Comparison of ENCODE assay signal across 33 cellular contexts in genomic region chr2:209970271-209970670, GRCh38.
"Had no signal": no experiment of that assay in that cellular context is flagged by ENCODE, and none has a peak within 500 bp of the region (broad histone marks: within the 10 kb centered on the region; RNA-seq: fewer than 3 reads in every experiment).

No MANE protein-coding gene starts in this region.

- H3K4me1 Mint-ChIP-seq: activated B cell treated with CpG ODN at 0.5 μM for 24 hours; activated CD4-positive, alpha-beta T cell treated with anti-CD3 and anti-CD28 coated beads, Interleukin-2, amount 10 ng/mL, durations not matched to agents 24 days and 14 days; activated naive CD8-positive, alpha-beta T cell treated with anti-CD3 and anti-CD28 coated beads for 36 hours; activated T-helper 17 cell treated with anti-CD3 and anti-CD28 coated beads, Interleukin-2, amount 50 U/mL, for 72 hours; T-cell; T-helper 17 cell had no signal

- H3K36me3 ChIP-seq: adrenal gland, brain microvascular endothelial cell, breast epithelium had no signal

- H3K36me3 Mint-ChIP-seq: activated CD4-positive, alpha-beta memory T cell treated with anti-CD3 and anti-CD28 coated beads for 36 hours; activated naive CD4-positive, alpha-beta T cell treated with anti-CD3 and anti-CD28 coated beads, Interleukin-2, amount 50 U/mL, for 72 hours; activated naive CD8-positive, alpha-beta T cell treated with anti-CD3 and anti-CD28 coated beads for 36 hours; T-cell had no signal

- ATAC-seq: activated CD8-positive, alpha-beta T cell treated with anti-CD3 and anti-CD28 coated beads for 36 hours; activated naive CD4-positive, alpha-beta T cell treated with anti-CD3 and anti-CD28 coated beads, Interleukin-2, amount 50 U/mL, for 72 hours; activated T-cell treated with anti-CD3 and anti-CD28 coated beads, Interleukin-2, amount 50 U/mL, for 4 hours; activated T-cell treated with anti-CD3 and anti-CD28 coated beads, Interleukin-2, amount 50 U/mL, for 72 hours; activated T-helper 17 cell treated with anti-CD3 and anti-CD28 coated beads, Interleukin-2, amount 50 U/mL, for 72 hours; body of pancreas; T-cell; T-helper 17 cell had no signal

- H3K9me3 ChIP-seq: adrenal gland, body of pancreas, breast epithelium had no signal

- H3K27ac ChIP-seq: adrenal gland, body of pancreas, brain microvascular endothelial cell, breast epithelium, VCaP had no signal

- H3K4me1 ChIP-seq: adrenal gland, body of pancreas, breast epithelium had no signal

- H3K4me3 ChIP-seq: adrenal gland, body of pancreas, breast epithelium had no signal

- H3K4me3 Mint-ChIP-seq: activated B cell treated with CpG ODN at 0.5 μM for 24 hours; activated CD4-positive, alpha-beta memory T cell treated with anti-CD3 and anti-CD28 coated beads for 36 hours; activated CD4-positive, alpha-beta T cell treated with anti-CD3 and anti-CD28 coated beads, Interleukin-2, amount 10 ng/mL, durations not matched to agents 24 days and 14 days; activated CD8-positive, alpha-beta T cell treated with anti-CD3 and anti-CD28 coated beads for 36 hours; activated naive CD4-positive, alpha-beta T cell treated with anti-CD3 and anti-CD28 coated beads for 36 hours; activated naive CD8-positive, alpha-beta T cell treated with anti-CD3 and anti-CD28 coated beads for 36 hours; activated T-cell treated with anti-CD3 and anti-CD28 coated beads, Interleukin-2, amount 50 U/mL, for 4 hours; activated T-cell treated with anti-CD3 and anti-CD28 coated beads, Interleukin-2, amount 50 U/mL, for 72 hours; activated T-helper 1 cell treated with anti-CD3 and anti-CD28 coated beads, Interleukin-12 subunit alpha, Interleukin-12 subunit beta, Interleukin-2, Interleukin-4 antibody, amounts not matched to agents 30 ng/mL and 10 ng/mL and 1 ng/mL, durations not matched to agents 14 hours and 24 hours and 36 hours; activated T-helper 17 cell treated with anti-CD3 and anti-CD28 coated beads, Interleukin-2, amount 50 U/mL, for 72 hours; T-cell; T-helper 17 cell had no signal

- H3K9me3 Mint-ChIP-seq: activated B cell treated with CpG ODN at 0.5 μM for 24 hours; activated CD4-positive, alpha-beta memory T cell treated with anti-CD3 and anti-CD28 coated beads for 36 hours; activated CD4-positive, alpha-beta T cell treated with anti-CD3 and anti-CD28 coated beads, Interleukin-2, amount 10 ng/mL, durations not matched to agents 24 days and 14 days; activated CD8-positive, alpha-beta T cell treated with anti-CD3 and anti-CD28 coated beads for 36 hours; activated naive CD4-positive, alpha-beta T cell treated with anti-CD3 and anti-CD28 coated beads for 36 hours; activated naive CD4-positive, alpha-beta T cell treated with anti-CD3 and anti-CD28 coated beads, Interleukin-2, amount 50 U/mL, for 72 hours; activated naive CD8-positive, alpha-beta T cell treated with anti-CD3 and anti-CD28 coated beads for 36 hours; activated T-cell treated with anti-CD3 and anti-CD28 coated beads, Interleukin-2, amount 50 U/mL, for 4 hours; activated T-cell treated with anti-CD3 and anti-CD28 coated beads, Interleukin-2, amount 50 U/mL, for 72 hours; activated T-helper 1 cell treated with anti-CD3 and anti-CD28 coated beads, Interleukin-12 subunit alpha, Interleukin-12 subunit beta, Interleukin-2, Interleukin-4 antibody, amounts not matched to agents 30 ng/mL and 10 ng/mL and 1 ng/mL, durations not matched to agents 14 hours and 24 hours and 36 hours; activated T-helper 17 cell treated with anti-CD3 and anti-CD28 coated beads, Interleukin-2, amount 50 U/mL, for 72 hours; T-cell had no signal

- H3K27ac Mint-ChIP-seq: activated B cell treated with CpG ODN at 0.5 μM for 24 hours; activated CD4-positive, alpha-beta memory T cell treated with anti-CD3 and anti-CD28 coated beads for 36 hours; activated CD4-positive, alpha-beta T cell treated with anti-CD3 and anti-CD28 coated beads, Interleukin-2, amount 10 ng/mL, durations not matched to agents 24 days and 14 days; activated CD8-positive, alpha-beta T cell treated with anti-CD3 and anti-CD28 coated beads for 36 hours; activated naive CD4-positive, alpha-beta T cell treated with anti-CD3 and anti-CD28 coated beads for 36 hours; activated naive CD4-positive, alpha-beta T cell treated with anti-CD3 and anti-CD28 coated beads, Interleukin-2, amount 50 U/mL, for 72 hours; activated naive CD8-positive, alpha-beta T cell treated with anti-CD3 and anti-CD28 coated beads for 36 hours; activated T-cell treated with anti-CD3 and anti-CD28 coated beads, Interleukin-2, amount 50 U/mL, for 72 hours; activated T-helper 1 cell treated with anti-CD3 and anti-CD28 coated beads, Interleukin-12 subunit alpha, Interleukin-12 subunit beta, Interleukin-2, Interleukin-4 antibody, amounts not matched to agents 30 ng/mL and 10 ng/mL and 1 ng/mL, durations not matched to agents 14 hours and 24 hours and 36 hours; activated T-helper 17 cell treated with anti-CD3 and anti-CD28 coated beads, Interleukin-2, amount 50 U/mL, for 72 hours; T-cell; T-helper 17 cell had no signal

- H3K27me3 ChIP-seq: adrenal gland, body of pancreas, brain microvascular endothelial cell had no signal

- DNase-seq: activated B cell treated with CpG ODN at 0.5 μM for 24 hours; activated CD4-positive, alpha-beta memory T cell treated with anti-CD3 and anti-CD28 coated beads for 36 hours; activated CD4-positive, alpha-beta T cell treated with anti-CD3 and anti-CD28 coated beads for 4 hours; activated CD4-positive, alpha-beta T cell treated with anti-CD3 and anti-CD28 coated beads, Interleukin-2, amount 10 ng/mL, durations not matched to agents 24 days and 14 days; activated CD4-positive, alpha-beta T cell treated with anti-CD3 and anti-CD28 coated beads, Interleukin-2, amount 50 U/mL, for 1 hour; activated CD4-positive, alpha-beta T cell treated with anti-CD3 and anti-CD28 coated beads, Interleukin-2, amount 50 U/mL, for 4 hours; activated CD4-positive, CD25-positive, alpha-beta regulatory T cell treated with anti-CD3 and anti-CD28 coated beads, Interleukin-2, amount 50 U/mL, for 72 hours; activated CD8-positive, alpha-beta memory T cell treated with anti-CD3 and anti-CD28 coated beads, Interleukin-2, amount 50 U/mL, for 4 hours; activated CD8-positive, alpha-beta T cell treated with anti-CD3 and anti-CD28 coated beads for 36 hours; activated effector memory CD4-positive, alpha-beta T cell treated with anti-CD3 and anti-CD28 coated beads, Interleukin-2, amount 50 U/mL, for 16 hours; activated gamma-delta T cell treated with Interleukin-2 at 50 U/mL for 16 hours; activated naive CD4-positive, alpha-beta T cell; activated naive CD4-positive, alpha-beta T cell treated with anti-CD3 and anti-CD28 coated beads for 36 hours; activated naive CD4-positive, alpha-beta T cell treated with anti-CD3 and anti-CD28 coated beads, Interleukin-2, amount 50 U/mL, for 16 hours; activated naive CD8-positive, alpha-beta T cell treated with anti-CD3 and anti-CD28 coated beads for 36 hours; activated T-cell treated with anti-CD3 and anti-CD28 coated beads for 4 hours; activated T-cell treated with anti-CD3 and anti-CD28 coated beads, Interleukin-2, amount 50 U/mL, for 1 hour; activated T-cell treated with anti-CD3 and anti-CD28 coated beads, Interleukin-2, amount 50 U/mL, for 4 hours; activated T-cell treated with anti-CD3 and anti-CD28 coated beads, Interleukin-2, amount 50 U/mL, for 72 hours; adrenal gland; amniotic stem cell; aorta; body of pancreas; brain microvascular endothelial cell; central memory CD4-positive, alpha-beta T cell; T-cell; T-helper 17 cell; T-helper 9 cell had no signal
